Comparison of ENCODE assay signal across 8 cellular contexts in genomic region chr6:30719791-30720737, GRCh38. TPM values are rescaled to one million over a fixed set of nuclear protein-coding genes. Genes with fewer than 3 reads are reported as not detected.
DNase-seq lines count a peak whose midpoint lies in the region; ATAC-seq, FAIRE-seq and TF ChIP-seq lines count a peak whose summit lies in the region.

Gene TUBB (plus strand): TSS chr6:30720352. CDS start chr6:30720507, 155 bp downstream.

- H3K36me3 Mint-ChIP-seq in activated CD4-positive, alpha-beta T cell treated with anti-CD3 and anti-CD28 coated beads for 36 hours (ENCODE audit: low read depth): peaks cover 68% of the 10 kb centered on the region
- peaks cover 41% of the 10 kb centered on the region for H3K36me3 Mint-ChIP-seq in chondrocyte (ENCODE audit: low read depth)

- H3K36me3 ChIP-seq in kidney (ENCODE audit: control insufficient read depth in 1 of 2, insufficient read depth in 2 of 2, low read length in 2 of 2): peaks cover 12 to 25% of the 10 kb centered on the region in 2 donors

- POLR2A ChIA-PET in activated CD4-positive, alpha-beta T cell treated with anti-CD3 and anti-CD28 coated beads for 36 hours (lab: Charles Lee): interaction anchor here (1.1 to 2.3 kb wide), 3 partner anchors 11 to 38 kb away, joined by 5 to 20 read pairs (median 11); no protein-coding TSS in a partner anchor

- no peaks in the 10 kb centered on the region for H3K9me3 ChIP-seq in kidney (ENCODE audit: control insufficient read depth in 1 of 2, low read length in 2 of 2)

- ATAC-seq in GM19023 (IDR thresholded peaks at IDR 0.05; ENCODE audit: unreplicated experiment) (peak; percentile 26), HG03432 (IDR thresholded peaks at IDR 0.05; ENCODE audit: unreplicated experiment) (peak; percentile 40)
- peak; percentile 74 for ATAC-seq in activated CD4-positive, alpha-beta T cell treated with anti-CD3 and anti-CD28 coated beads for 36 hours

- H3K9me3 Mint-ChIP-seq in activated CD4-positive, alpha-beta T cell treated with anti-CD3 and anti-CD28 coated beads for 36 hours (ENCODE audit: low read depth): no peaks in the 10 kb centered on the region
- H3K9me3 Mint-ChIP-seq in chondrocyte (ENCODE audit: low read depth): no peaks in the 10 kb centered on the region

- peaks cover 58% of the 10 kb centered on the region for H3K4me1 Mint-ChIP-seq in activated CD4-positive, alpha-beta T cell treated with anti-CD3 and anti-CD28 coated beads for 36 hours
- peaks cover 63% of the 10 kb centered on the region for H3K4me1 Mint-ChIP-seq in chondrocyte (ENCODE audit: low read depth)

- CTCF ChIA-PET in activated CD4-positive, alpha-beta T cell treated with anti-CD3 and anti-CD28 coated beads for 36 hours (lab: Charles Lee): interaction anchor here (0.8 to 4.2 kb wide), 6 partner anchors 9 to 68 kb away, joined by 3 to 22 read pairs (median 5); partner anchors contain the start of gene DHX16

- no peaks in the 10 kb centered on the region for H3K27me3 Mint-ChIP-seq in activated CD4-positive, alpha-beta T cell treated with anti-CD3 and anti-CD28 coated beads for 36 hours
- H3K27me3 Mint-ChIP-seq in chondrocyte (ENCODE audit: low read depth): no peaks in the 10 kb centered on the region

- no peak for FAIRE-seq in kidney (lab: Jason Lieb, UNC)

- H3K4me1 ChIP-seq in kidney (ENCODE audit: control insufficient read depth in 1 of 2, insufficient read depth in 1 of 2, low read depth in 1 of 2, low read length in 2 of 2): peaks cover 4 to 10% of the 10 kb centered on the region in 2 donors

- H3K9ac ChIP-seq in kidney (ENCODE audit: low read length in 2 of 2): peak within 1 kb of the TSS; percentile 57 to 93

- H3K27ac Mint-ChIP-seq in activated CD4-positive, alpha-beta T cell treated with anti-CD3 and anti-CD28 coated beads for 36 hours: peak within 1 kb of the TSS; percentile 95
- H3K27ac Mint-ChIP-seq in chondrocyte (ENCODE audit: unreplicated experiment): peak within 1 kb of the TSS; percentile 96

- DNase-seq in AG08396 (ENCODE audit: low spot score) (peak; percentile 91), NCI-H524 treated with DMSO at 0.1 percent for 48 hours (lab: John Stamatoyannopoulos, UW) (peak; percentile 89), chondrocyte (ENCODE audit: low spot score) (peak; percentile 98), kidney (peak; percentile 99)
- DNase-seq in activated CD4-positive, alpha-beta T cell treated with anti-CD3 and anti-CD28 coated beads for 36 hours: peak; percentile 98
- peak; percentile 91 for DNase-seq in stimulated activated CD4-positive, alpha-beta T cell treated with anti-CD3 and anti-CD28 coated beads, Interleukin-15, amount 100 ng/mL, for 1 hour (ENCODE audit: low read depth in 1 of 2, low spot score in 1 of 2)

- peak within 1 kb of the TSS; percentile 93 to 94 for H3K4me3 ChIP-seq in kidney (ENCODE audit: low read length in 2 of 2)

- peak within 1 kb of the TSS; percentile 92 to 95 for H3K27ac ChIP-seq in kidney (ENCODE audit: low read depth in 2 of 2, low read length in 2 of 2)

- intact Hi-C loops in activated CD4-positive, alpha-beta T cell treated with anti-CD3 and anti-CD28 coated beads for 36 hours (cut with DNase I, micrococcal nuclease): loop anchor here (2.0 to 10.0 kb wide), 8 partner anchors 15 to 682 kb away; partner anchors contain the start of genes C6orf136 (in 1 of the 2), CCHCR1 (in 1 of the 2), FLOT1 (in 1 of the 2) and MICA (in 1 of the 2)
- intact Hi-C loops in kidney (cut with DNase I): loop anchor here (5.0 kb wide), 1 partner anchor 38 kb away; no protein-coding TSS in a partner anchor

- TF ChIP-seq CTCF in chondrocyte (IDR thresholded peaks at IDR 0.05): peak; percentile 6
- no peak for TF ChIP-seq CTCF in kidney (IDR thresholded peaks at IDR 0.05; ENCODE audit: borderline replicate concordance, extremely low read depth, insufficient read depth)

- peak within 1 kb of the TSS; percentile 98 for H3K4me3 Mint-ChIP-seq in activated CD4-positive, alpha-beta T cell treated with anti-CD3 and anti-CD28 coated beads for 36 hours
- peak within 1 kb of the TSS; percentile 96 for H3K4me3 Mint-ChIP-seq in chondrocyte (ENCODE audit: unreplicated experiment)

RNA-seq across cellular contexts. Expression of gene TUBB, which starts in this region (rescaled TPM):
- 1,000 to 10,000 TPM; 1,569 to 1,746 TPM for total RNA-seq in activated CD4-positive, alpha-beta T cell treated with anti-CD3 and anti-CD28 coated beads for 36 hours
- total RNA-seq in chondrocyte (681 to 975 TPM (median 692 TPM) in 3 replicates), kidney (295 TPM)
- polyA plus RNA-seq in kidney (ENCODE audit: insufficient read depth, low read depth, low replicate concordance): 197 TPM

Comparison
In these comparisons a context has a peak if more than half of its experiments do, and no peak if none do; other contexts are left out.
1. Peak in every context shown above with its lines: DNase-seq, ATAC-seq, H3K4me3 ChIP-seq and H3K27ac ChIP-seq.